9 cellular contexts compared by ENCODE assay signal in the genomic region with DNA sequence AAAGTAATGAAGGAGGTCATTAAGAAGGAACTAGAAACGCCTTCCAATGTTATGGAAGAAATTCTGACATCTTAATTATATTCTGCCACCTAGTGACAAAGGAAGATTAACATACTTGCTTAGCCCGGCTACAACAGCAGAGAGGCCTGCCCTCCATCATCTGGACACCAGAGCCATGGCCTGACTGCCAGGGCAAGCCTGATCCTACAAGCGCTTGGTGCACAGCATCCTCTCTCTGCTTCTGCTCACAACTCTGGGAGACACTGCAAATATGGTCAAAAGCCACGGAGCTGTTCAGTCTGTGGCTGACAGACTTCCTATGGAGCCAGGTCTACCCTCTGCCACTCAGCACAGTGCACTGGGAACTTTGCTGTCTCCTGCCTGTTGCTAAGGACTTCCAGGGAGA.
DNase-seq lines count a peak whose midpoint lies in the region; ATAC-seq and TF ChIP-seq lines count a peak whose summit lies in the region.
"Had no signal": no experiment of that assay in that cellular context is flagged by ENCODE, and none has a peak within 500 bp of the region (broad histone marks: within the 10 kb centered on the region; RNA-seq: fewer than 3 reads in every experiment).

No MANE protein-coding gene starts in this region.

- peak overlapping the region in 1 of 2 experiments; percentile 43; a peak in 2 of 4 replicates for H4K8ac ChIP-seq in IMR-90 (ENCODE audit: low read depth in 2 of 2, low read length in 2 of 2)

- H2BK20ac ChIP-seq in IMR-90 (ENCODE audit: low read depth, low read length): peak overlapping the region; percentile 35; the same call in 1 of the 2 replicates

- 0 out of 2 replicates have a peak overlapping the region, but pooled peaks have one; percentile 23 for H3K4ac ChIP-seq in IMR-90 (ENCODE audit: low read depth, low read length)

- no peak overlapping the region for H3K14ac ChIP-seq in IMR-90 (replicated peaks; ENCODE audit: low read depth, low read length)

- no peak overlapping the region for H2BK5ac ChIP-seq in IMR-90 (ENCODE audit: low read depth, low read length, poor library complexity, severe bottlenecking)

- no peaks in the 10 kb centered on the region for H3K27me3 Mint-ChIP-seq in chondrocyte (ENCODE audit: low read depth)
- H3K27me3 Mint-ChIP-seq: dendritic cell treated with granulocyte-macrophage colony-stimulating factor and Interleukin-4, amounts not matched to agents 40 ng/mL and 50 ng/mL, for 4 days had no signal

- no peak overlapping the region for H3K4me2 ChIP-seq in IMR-90 (ENCODE audit: low read depth, low read length)

- peak overlapping the region; percentile 83 for H2AFZ ChIP-seq in IMR-90 (replicated peaks; ENCODE audit: low read length, poor library complexity)

- no peak overlapping the region for H3K9ac ChIP-seq in IMR-90 (ENCODE audit: low read depth, low read length)

- no peaks in the 10 kb centered on the region for H3K36me3 Mint-ChIP-seq in chondrocyte (ENCODE audit: low read depth)

- H3K9me1 ChIP-seq in IMR-90 (ENCODE audit: insufficient read depth, low read length): peaks cover 5% of the 10 kb centered on the region; the same call in 1 of the 2 replicates

- H4K5ac ChIP-seq in IMR-90 (ENCODE audit: low read depth, low read length): no peak overlapping the region

- 0 out of 2 replicates have a peak, but pooled peaks cover 3% of the 10 kb centered on the region for H4K20me1 ChIP-seq in IMR-90 (ENCODE audit: insufficient read depth, low read length)

- peak overlapping the region; percentile 13; the same call in 1 of the 2 replicates for H3K27ac ChIP-seq in IMR-90 (ENCODE audit: insufficient read depth, low read length)
- peak overlapping the region in 3 of 5 donors; percentile 15 to 69 (median 48) for H3K27ac ChIP-seq in stomach

- peak; percentile 80 for ATAC-seq in GM21381 (IDR thresholded peaks at IDR 0.05; ENCODE audit: unreplicated experiment)
- ATAC-seq in IMR-90 (ENCODE audit: low read depth): peak; percentile 93
- peak; percentile 94 for ATAC-seq in left lobe of liver

- H3K23ac ChIP-seq in IMR-90 (ENCODE audit: low read depth, low read length): no peak overlapping the region

- H2AK5ac ChIP-seq in IMR-90 (ENCODE audit: low read depth, low read length): no peak overlapping the region

- no peak overlapping the region for H2BK120ac ChIP-seq in IMR-90 (ENCODE audit: low read depth, low read length)

- CTCF ChIA-PET in IMR-90 (lab: Yijun Ruan, JAX): interaction anchor here (0.6 to 1.0 kb wide), 2 partner anchors 9 to 183 kb away, joined by 3 to 4 read pairs; no protein-coding TSS in a partner anchor

- H2BK15ac ChIP-seq in IMR-90 (ENCODE audit: low read depth, low read length): 0 out of 3 replicates have a peak overlapping the region, but pooled peaks have one; percentile 23

- dilution Hi-C loops in IMR-90 (cut with HindIII; ENCODE audit: low sequenced_read_pairs, unreplicated experiment): no loop called here

- no peak overlapping the region for H3K18ac ChIP-seq in IMR-90 (ENCODE audit: low read depth, low read length)

- H3K79me1 ChIP-seq in IMR-90 (ENCODE audit: low read depth in 1 of 2, low read length in 2 of 2): no peaks in the 10 kb centered on the region

- peak overlapping the region; percentile 49 for H3K27ac Mint-ChIP-seq in chondrocyte (ENCODE audit: unreplicated experiment)
- H3K27ac Mint-ChIP-seq: dendritic cell treated with granulocyte-macrophage colony-stimulating factor and Interleukin-4, amounts not matched to agents 40 ng/mL and 50 ng/mL, for 4 days had no signal

- peaks cover 7% of the 10 kb centered on the region for H3K4me1 ChIP-seq in IMR-90 (ENCODE audit: control insufficient read depth, insufficient read depth, low read length)
- H3K4me1 ChIP-seq in stomach: peaks cover 0 to 14% (median 7%) of the 10 kb centered on the region in 4 donors

- in situ Hi-C loops in IMR-90 (cut with MboI; ENCODE audit: low sequenced_read_pairs): no loop called here

- intact Hi-C loops in IMR-90 (cut with micrococcal nuclease) (loop anchor here (1.0 to 2.0 kb wide), 5 partner anchors 166 to 376 kb away; no protein-coding TSS in a partner anchor), stomach (cut with DNase I; ENCODE audit: low total_unique reads) (loop anchor here (5.0 kb wide), 1 partner anchor 230 kb away; the partner anchor contains the start of gene ABCA1)

- no peak overlapping the region for H3K56ac ChIP-seq in IMR-90 (ENCODE audit: extremely low read depth, insufficient read depth, low read length)

- H3K4me3 ChIP-seq in IMR-90 (ENCODE audit: insufficient read depth, low read depth, low read length): no peak overlapping the region
- H3K4me3 ChIP-seq in stomach: no peak overlapping the region

- DNase-seq in NCI-H2227 (lab: John Stamatoyannopoulos, UW; ENCODE audit: unreplicated experiment) (peak; percentile 6), NCI-H2227 treated with DMSO at 0.1 percent for 48 hours (lab: John Stamatoyannopoulos, UW) (no peak), IMR-90 (peak; percentile 77), RPMI7951 (ENCODE audit: low read depth) (peak; percentile 79), chondrocyte (ENCODE audit: low spot score) (no peak), left lobe of liver (ENCODE audit: low spot score) (peak; percentile 60), stomach (peak; percentile 40)

- BruUV-seq in IMR-90 (replicated peaks; lab: Mats Ljungman, UMichigan): no TSS peak

- TF ChIP-seq CTCF in IMR-90 (conservative IDR thresholded peaks at IDR 0.05; ENCODE audit: low read depth, low read length) (peak; percentile 59), chondrocyte (IDR thresholded peaks at IDR 0.05) (peak; percentile 87), stomach (IDR thresholded peaks at IDR 0.05) (peak in 5 of 7 experiments; percentile 18 to 56 (median 36))

- H3K4me1 Mint-ChIP-seq in chondrocyte (ENCODE audit: low read depth): peaks cover 15% of the 10 kb centered on the region

- H4K91ac ChIP-seq in IMR-90 (ENCODE audit: insufficient read depth, low read depth, low read length): no peak overlapping the region

- POLR2A ChIA-PET in IMR-90 (lab: Charles Lee; ENCODE audit: unreplicated experiment): no interaction called here

- H3K9me3 Mint-ChIP-seq in chondrocyte (ENCODE audit: low read depth): no peaks in the 10 kb centered on the region
- H3K9me3 Mint-ChIP-seq: dendritic cell treated with granulocyte-macrophage colony-stimulating factor and Interleukin-4, amounts not matched to agents 40 ng/mL and 50 ng/mL, for 4 days had no signal

- no peaks in the 10 kb centered on the region for H3K9me3 ChIP-seq in IMR-90 (ENCODE audit: control insufficient read depth, insufficient read depth, low read length)
- no peaks in the 10 kb centered on the region for H3K9me3 ChIP-seq in stomach

- H3K36me3 ChIP-seq in IMR-90 (ENCODE audit: control insufficient read depth, insufficient read depth, low read length) (no peaks in the 10 kb centered on the region), stomach (no peaks in the 10 kb centered on the region)

- H2AK9ac ChIP-seq in IMR-90 (replicated peaks; ENCODE audit: low read depth, low read length, poor library complexity): peak overlapping the region; percentile 92

- no peak for TF ChIP-seq EP300 in stomach (IDR thresholded peaks at IDR 0.05)

- no peak for TF ChIP-seq POLR2A in IMR-90 (IDR thresholded peaks at IDR 0.05; ENCODE audit: low read depth, low read length)
- TF ChIP-seq POLR2A in stomach (IDR thresholded peaks at IDR 0.05): no peak

- no peak overlapping the region for H3K4me3 Mint-ChIP-seq in chondrocyte (ENCODE audit: unreplicated experiment)
- H3K4me3 Mint-ChIP-seq: dendritic cell treated with granulocyte-macrophage colony-stimulating factor and Interleukin-4, amounts not matched to agents 40 ng/mL and 50 ng/mL, for 4 days had no signal

- H3K27me3 ChIP-seq in IMR-90 (ENCODE audit: control insufficient read depth, insufficient read depth, low read length) (no peaks in the 10 kb centered on the region), stomach (no peaks in the 10 kb centered on the region)

- peak; percentile 69 for TF ChIP-seq RAD21 in IMR-90 (IDR thresholded peaks at IDR 0.05; ENCODE audit: low read length)

- WGBS in IMR-90 (ENCODE audit: extremely low coverage in 2 of 2, insufficient read length in 1 of 2), 2 experiments: no CpG with 5 or more reads among the region's 4 CpGs
- WGBS in stomach, 5 donors: 4 to 12% (median 7%) methylated on average over 4 of the region's 4 CpGs

TF ChIP-seq in IMR-90, 13 proteins besides CTCF, POLR2A, EP300 and RAD21:
- TF ChIP-seq SMC3 (IDR thresholded peaks at IDR 0.05; ENCODE audit: low read depth, low read length): peak; percentile 80
- TF ChIP-seq, protein P1, sequence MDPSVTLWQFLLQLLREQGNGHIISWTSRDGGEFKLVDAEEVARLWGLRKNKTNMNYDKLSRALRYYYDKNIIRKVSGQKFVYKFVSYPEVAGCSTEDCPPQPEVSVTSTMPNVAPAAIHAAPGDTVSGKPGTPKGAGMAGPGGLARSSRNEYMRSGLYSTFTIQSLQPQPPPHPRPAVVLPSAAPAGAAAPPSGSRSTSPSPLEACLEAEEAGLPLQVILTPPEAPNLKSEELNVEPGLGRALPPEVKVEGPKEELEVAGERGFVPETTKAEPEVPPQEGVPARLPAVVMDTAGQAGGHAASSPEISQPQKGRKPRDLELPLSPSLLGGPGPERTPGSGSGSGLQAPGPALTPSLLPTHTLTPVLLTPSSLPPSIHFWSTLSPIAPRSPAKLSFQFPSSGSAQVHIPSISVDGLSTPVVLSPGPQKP (IDR thresholded peaks at IDR 0.05; ENCODE audit: borderline replicate concordance, low read depth, low read length): no peak
TF ChIP-seq in IMR-90: peak in this region for 1.

Comparison
In these comparisons a context has a peak if more than half of its experiments do, and no peak if none do; other contexts are left out.
1. DNase-seq: peak in NCI-H2227 (single experiment), IMR-90 (single experiment), RPMI7951 (single experiment), left lobe of liver (single experiment) and stomach (single experiment); none in NCI-H2227 treated with DMSO at 0.1 percent for 48 hours (single experiment) and chondrocyte (single experiment).
2. CTCF ChIP-seq: peak in every context shown above with its lines; median percentile 87 in chondrocyte; 59 in IMR-90; 36 in stomach.
3. Peak in every context shown above with its lines, with median percentiles within 50 percentile points of each other: ATAC-seq.